In genomic region chr4:52721968-52722814, GRCh38 we compare ENCODE assay signal across 8 cellular contexts. TPM values are rescaled to one million over a fixed set of nuclear protein-coding genes. Genes with fewer than 3 reads are reported as not detected.
DNase-seq lines count a peak whose midpoint lies in the region; ATAC-seq and TF ChIP-seq lines count a peak whose summit lies in the region.

No MANE protein-coding gene starts in this region.

- peak overlapping the region; percentile 71 for H3K4me2 ChIP-seq in neuronal stem cell (ENCODE audit: insufficient read depth, low read length, poor library complexity, severe bottlenecking)

- H3K23ac ChIP-seq in neuronal stem cell (ENCODE audit: low read depth, low read length, poor library complexity) = peak overlapping the region; percentile 99

- peak overlapping the region; percentile 66 for H3K14ac ChIP-seq in neuronal stem cell (ENCODE audit: low read length)

- H3K4me1 Mint-ChIP-seq in activated naive CD4-positive, alpha-beta T cell treated with anti-CD3 and anti-CD28 coated beads for 36 hours (ENCODE audit: low read depth) = peaks cover 11% of the 10 kb centered on the region

- H2BK120ac ChIP-seq in neuronal stem cell (ENCODE audit: low read depth, low read length) = no peak overlapping the region

- H3K9ac ChIP-seq in neuronal stem cell (ENCODE audit: low read depth, low read length, poor library complexity) (peak overlapping the region; percentile 99), subcutaneous abdominal adipose tissue (ENCODE audit: low read length in 5 of 5) (peak overlapping the region; percentile 57 to 97 (median 89))

- no peak overlapping the region for H2BK12ac ChIP-seq in neuronal stem cell (ENCODE audit: low read length)

- no peak for TF ChIP-seq EP300 in gastroesophageal sphincter (IDR thresholded peaks at IDR 0.05)

- H3K9me3 ChIP-seq in gastroesophageal sphincter = no peaks in the 10 kb centered on the region
- peaks cover 0 to 3% of the 10 kb centered on the region in 2 donors for H3K9me3 ChIP-seq in neuronal stem cell (replicated peaks in 1 of 2; ENCODE audit: control insufficient read depth in 2 of 2, insufficient read depth in 1 of 2, low read depth in 1 of 2, low read length in 2 of 2)
- H3K9me3 ChIP-seq in subcutaneous abdominal adipose tissue (ENCODE audit: control insufficient read depth in 5 of 5, low read length in 5 of 5) = no peaks in the 10 kb centered on the region

- H2AK5ac ChIP-seq in neuronal stem cell (ENCODE audit: low read depth, low read length) = peak overlapping the region; percentile 69

- peak overlapping the region; percentile 80 to 94 (median 89) for H3K27ac ChIP-seq in gastroesophageal sphincter
- H3K27ac ChIP-seq in neuronal stem cell (replicated peaks; ENCODE audit: low read length) = peak overlapping the region; percentile 64
- H3K27ac ChIP-seq in subcutaneous abdominal adipose tissue (ENCODE audit: low read depth, low read length) = peak overlapping the region; percentile 60

- H3K27me3 ChIP-seq in gastroesophageal sphincter = no peaks in the 10 kb centered on the region
- H3K27me3 ChIP-seq in neuronal stem cell (ENCODE audit: control insufficient read depth in 3 of 3, insufficient read depth in 3 of 3, low read depth in 1 of 3, low read length in 3 of 3) = no peaks in the 10 kb centered on the region
- H3K27me3 ChIP-seq in subcutaneous abdominal adipose tissue (ENCODE audit: control insufficient read depth in 5 of 5, insufficient read depth in 4 of 5, low read length in 5 of 5) = no peaks in the 10 kb centered on the region

- 0 to 4% methylated on average over 11 to 14 of the region's 56 CpGs for WGBS in gastroesophageal sphincter (ENCODE audit: low coverage in 1 of 2), 2 donors
- WGBS in neuronal stem cell (ENCODE audit: extremely low coverage in 2 of 2, insufficient read length in 2 of 2, insufficient replicate concordance in 1 of 2), 2 donors = no CpG with 5 or more reads among the region's 56 CpGs

- H4K91ac ChIP-seq in neuronal stem cell (ENCODE audit: low read depth, low read length, poor library complexity) = no peak overlapping the region

- ATAC-seq in gastroesophageal sphincter = peak; percentile 99

- H3K79me1 ChIP-seq in neuronal stem cell (ENCODE audit: low read depth, low read length) = no peaks in the 10 kb centered on the region

- H2BK5ac ChIP-seq in neuronal stem cell (ENCODE audit: low read length) = no peak overlapping the region

- intact Hi-C loops in activated naive CD4-positive, alpha-beta T cell treated with anti-CD3 and anti-CD28 coated beads for 36 hours (cut with micrococcal nuclease) = loop anchor here (1.0 to 5.0 kb wide), 4 partner anchors 10 to 1340 kb away; partner anchors contain the start of genes CHIC2, RASL11B and USP46

- H3K4me3 ChIP-seq in gastroesophageal sphincter = peak overlapping the region; percentile 74 to 91
- peak overlapping the region; percentile 50 to 90 for H3K4me3 ChIP-seq in neuronal stem cell (ENCODE audit: low read length in 2 of 2)
- peak overlapping the region; percentile 87 to 96 (median 94) for H3K4me3 ChIP-seq in subcutaneous abdominal adipose tissue (ENCODE audit: low read depth in 1 of 5, low read length in 5 of 5)

- TF ChIP-seq CTCF in gastroesophageal sphincter (IDR thresholded peaks at IDR 0.05) = no peak

- H3K9me3 Mint-ChIP-seq in activated naive CD4-positive, alpha-beta T cell treated with anti-CD3 and anti-CD28 coated beads for 36 hours = no peaks in the 10 kb centered on the region

- no peak overlapping the region for H3K4ac ChIP-seq in neuronal stem cell (ENCODE audit: low read length)

- H3K4me1 ChIP-seq in gastroesophageal sphincter = peaks cover 0 to 16% (median 0%) of the 10 kb centered on the region in 3 donors
- H3K4me1 ChIP-seq in neuronal stem cell (ENCODE audit: control insufficient read depth in 2 of 2, insufficient read depth in 1 of 2, low read depth in 1 of 2, low read length in 2 of 2) = no peaks in the 10 kb centered on the region
- peaks cover 0 to 14% (median 11%) of the 10 kb centered on the region in 5 donors for H3K4me1 ChIP-seq in subcutaneous abdominal adipose tissue (ENCODE audit: control insufficient read depth in 5 of 5, insufficient read depth in 5 of 5, low read length in 5 of 5)

- peak overlapping the region; percentile 79 for H3K4me3 Mint-ChIP-seq in activated naive CD4-positive, alpha-beta T cell treated with anti-CD3 and anti-CD28 coated beads for 36 hours

- H2BK15ac ChIP-seq in neuronal stem cell (ENCODE audit: low read length) = no peak overlapping the region

- peak overlapping the region; percentile 76 for H3K27ac Mint-ChIP-seq in activated naive CD4-positive, alpha-beta T cell treated with anti-CD3 and anti-CD28 coated beads for 36 hours

- H2AFZ ChIP-seq in neuronal stem cell (ENCODE audit: low read length) = peak overlapping the region; percentile 80

- no peak overlapping the region for H4K8ac ChIP-seq in neuronal stem cell (ENCODE audit: low read depth, low read length)

- H3K18ac ChIP-seq in neuronal stem cell (ENCODE audit: low read length) = peak overlapping the region; percentile 90

- peaks cover 16% of the 10 kb centered on the region for H3K36me3 Mint-ChIP-seq in activated naive CD4-positive, alpha-beta T cell treated with anti-CD3 and anti-CD28 coated beads for 36 hours (ENCODE audit: low read depth)

- H3K27me3 Mint-ChIP-seq in activated naive CD4-positive, alpha-beta T cell treated with anti-CD3 and anti-CD28 coated beads for 36 hours (ENCODE audit: low read depth) = peaks cover 3% of the 10 kb centered on the region

- CTCF ChIA-PET in activated naive CD4-positive, alpha-beta T cell treated with anti-CD3 and anti-CD28 coated beads for 36 hours (lab: Charles Lee) = interaction anchor here (0.9 to 1.4 kb wide), 5 partner anchors 10 to 260 kb away, joined by 3 to 4 read pairs (median 3); no protein-coding TSS in a partner anchor

- DNase-seq in ELF-1 (ENCODE audit: low read depth, low spot score) (peak; percentile 99), H4 (ENCODE audit: low spot score) (peak; percentile 76), M059J (ENCODE audit: low read depth) (peak; percentile 94), SIG-M5 (lab: John Stamatoyannopoulos, UW) (peak; percentile 36), neuronal stem cell (ENCODE audit: low spot score) (peak; percentile 93)
- DNase-seq in activated naive CD4-positive, alpha-beta T cell treated with anti-CD3 and anti-CD28 coated beads for 36 hours = peak; percentile 95

- peak; percentile 53 to 86 for TF ChIP-seq POLR2A in gastroesophageal sphincter (IDR thresholded peaks at IDR 0.05)

- H3K36me3 ChIP-seq in gastroesophageal sphincter (peaks cover 0 to 13% of the 10 kb centered on the region in 2 donors), neuronal stem cell (replicated peaks in 1 of 2; ENCODE audit: control insufficient read depth in 2 of 2, insufficient read depth in 2 of 2, low read length in 2 of 2) (peaks cover 6 to 40% of the 10 kb centered on the region in 2 donors), subcutaneous abdominal adipose tissue (ENCODE audit: control insufficient read depth in 5 of 5, insufficient read depth in 5 of 5, low read length in 5 of 5) (no peaks in the 10 kb centered on the region)

RNA-seq across cellular contexts. Expression of gene ERVMER34-1, which starts 29.0 kb away (rescaled TPM):
- total RNA-seq in H4 (2014; rRNA removed; shearing (Covaris generic)) = not detected in 2 replicates
- not detected in 2 replicates for total RNA-seq in M059J (2014; rRNA removed; shearing (Covaris generic))
- under 1 TPM; 0.14 to 0.32 TPM for total RNA-seq in activated naive CD4-positive, alpha-beta T cell treated with anti-CD3 and anti-CD28 coated beads for 36 hours
- under 1 TPM; 0.08 to 0.93 (median 0.49) TPM for total RNA-seq in gastroesophageal sphincter
- polyA plus RNA-seq in neuronal stem cell (2013, experiment 1 of 2) = 1.3 TPM
- 1.6 TPM for polyA plus RNA-seq in neuronal stem cell (2013, experiment 2 of 2)

Comparison
In these comparisons a context has a peak if more than half of its experiments do, and no peak if none do; other contexts are left out.
1. Peak in every context shown above with its lines: DNase-seq, ATAC-seq, H3K4me3 ChIP-seq and H3K27ac ChIP-seq.
2. DNase-seq: peak in every context shown above with its lines; median percentile 99 in ELF-1; 95 in activated naive CD4-positive, alpha-beta T cell treated with anti-CD3 and anti-CD28 coated beads for 36 hours; 94 in M059J; 93 in neuronal stem cell; 76 in H4; 36 in SIG-M5.